Comparison of ENCODE assay signal across 8 cellular contexts in the genomic region with DNA sequence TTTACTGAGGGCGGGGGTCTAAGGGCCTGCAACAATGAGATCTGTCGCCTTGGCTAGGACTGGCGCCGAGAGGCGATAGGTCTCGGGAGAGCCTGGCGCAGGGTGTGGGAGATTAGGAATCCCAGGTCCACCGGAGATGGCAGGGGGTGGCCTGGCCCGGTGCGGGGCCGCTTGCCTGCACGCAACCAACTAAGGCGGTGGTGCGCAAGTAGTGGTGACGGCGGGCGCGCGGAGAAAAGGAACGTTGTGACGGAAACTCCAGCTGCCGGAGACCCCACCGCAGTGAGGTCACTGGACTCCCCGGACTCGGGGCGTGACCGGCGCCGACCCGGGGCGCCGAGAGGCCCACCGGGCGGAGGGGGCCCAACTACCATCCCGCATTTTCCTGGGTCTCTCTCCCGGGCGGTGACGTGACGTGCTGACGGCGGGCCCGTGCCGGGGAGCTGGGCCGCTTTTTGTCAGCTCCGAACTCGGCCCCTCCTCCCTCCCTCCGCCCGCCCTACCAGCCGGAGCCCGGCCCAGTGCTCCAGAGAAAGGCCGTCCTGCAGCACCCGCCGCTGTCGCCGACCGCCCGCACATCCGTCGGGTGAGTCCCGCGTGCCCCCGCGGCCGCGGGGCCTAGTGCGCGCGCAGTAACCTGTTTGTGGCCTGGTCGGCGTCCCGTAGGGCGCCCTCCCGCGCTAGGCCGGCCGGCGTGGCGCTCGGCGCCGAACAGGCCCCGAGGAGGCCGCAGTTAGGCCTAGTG. TPM values are rescaled to one million over a fixed set of nuclear protein-coding genes. Genes with fewer than 3 reads are reported as not detected.
DNase-seq lines count a peak whose midpoint lies in the region; ATAC-seq and TF ChIP-seq lines count a peak whose summit lies in the region.

A gene (plus strand): TSS at position 521 of the 745 bp plus-strand sequence. CDS start 18,556 bp downstream, outside the sequence.

- CTCF ChIA-PET in activated B cell treated with CpG ODN at 0.5 μM for 24 hours (lab: Charles Lee) = no interaction called here

- intact Hi-C loops in activated B cell treated with CpG ODN at 0.5 μM for 24 hours (cut with micrococcal nuclease) = loop anchor here (1.0 to 5.0 kb wide), 3 partner anchors 37 to 94 kb away; a partner anchor contains a TSS

- H3K4me1 Mint-ChIP-seq in activated B cell treated with CpG ODN at 0.5 μM for 24 hours (peaks cover 25% of the 10 kb centered on the region), nephron progenitor cell (no peaks in the 10 kb centered on the region)

- ATAC-seq in HG03280 (IDR thresholded peaks at IDR 0.05; ENCODE audit: unreplicated experiment) (peak; percentile 31), activated B cell treated with CpG ODN at 0.5 μM for 24 hours (ENCODE audit: low read depth) (peak; percentile 38)

- H3K36me3 Mint-ChIP-seq in activated B cell treated with CpG ODN at 0.5 μM for 24 hours (ENCODE audit: low read depth) (peaks cover 23% of the 10 kb centered on the region), nephron progenitor cell (ENCODE audit: low read depth) (no peaks in the 10 kb centered on the region)

- TF ChIP-seq CTCF in activated B cell treated with CpG ODN at 0.5 μM for 24 hours (IDR thresholded peaks at IDR 0.05) (no peak), nephron progenitor cell (IDR thresholded peaks at IDR 0.05) (no peak)

- DNase-seq in GF-D8 (lab: John Stamatoyannopoulos, UW) = peak; percentile 25
- peak; percentile 63 for DNase-seq in activated B cell treated with CpG ODN at 0.5 μM for 24 hours
- peak; percentile 58 for DNase-seq in fibroblast of peridontal ligament (ENCODE audit: extremely low read depth)
- peak; percentile 35 to 48 for DNase-seq in stimulated activated CD4-positive, alpha-beta T cell treated with anti-CD3 and anti-CD28 coated beads, Interleukin-12 subunit alpha, Interleukin-12 subunit beta, amount 100 ng/mL, for 24 hours (ENCODE audit: low read depth in 2 of 2)
- DNase-seq in activated gamma-delta T cell treated with Interleukin-2 at 50 U/mL for 16 hours = no peak
- DNase-seq in DMS114 treated with DMSO at 0.1 percent for 48 hours (lab: John Stamatoyannopoulos, UW; ENCODE audit: unreplicated experiment) = no peak
- DNase-seq in nephron progenitor cell = no peak

- H3K27ac Mint-ChIP-seq in activated B cell treated with CpG ODN at 0.5 μM for 24 hours = peak within 1 kb of the TSS; percentile 99
- H3K27ac Mint-ChIP-seq in nephron progenitor cell = no peak within 1 kb of the TSS

- H3K9me3 Mint-ChIP-seq in activated B cell treated with CpG ODN at 0.5 μM for 24 hours = no peaks in the 10 kb centered on the region
- no peaks in the 10 kb centered on the region for H3K9me3 Mint-ChIP-seq in nephron progenitor cell

- H3K4me3 Mint-ChIP-seq in activated B cell treated with CpG ODN at 0.5 μM for 24 hours = peak within 1 kb of the TSS; percentile 93
- H3K4me3 Mint-ChIP-seq in nephron progenitor cell = no peak within 1 kb of the TSS

- POLR2A ChIA-PET in activated B cell treated with CpG ODN at 0.5 μM for 24 hours (lab: Charles Lee) = interaction anchor here (0.5 to 1.2 kb wide), 7 partner anchors 13 to 113 kb away, joined by 3 to 8 read pairs (median 4); no protein-coding TSS in a partner anchor

- H3K27me3 Mint-ChIP-seq in activated B cell treated with CpG ODN at 0.5 μM for 24 hours (no peaks in the 10 kb centered on the region), nephron progenitor cell (ENCODE audit: low read depth, poor library complexity) (no peaks in the 10 kb centered on the region)

RNA-seq across cellular contexts. Expression of the gene that starts here (rescaled TPM):
- total RNA-seq in activated B cell treated with CpG ODN at 0.5 μM for 24 hours = 24.1 and 25.8 TPM in 2 replicates

Comparison
In these comparisons a context has a peak if more than half of its experiments do, and no peak if none do; other contexts are left out.
1. DNase-seq: peak in GF-D8 (single experiment), activated B cell treated with CpG ODN at 0.5 μM for 24 hours (single experiment), fibroblast of peridontal ligament (single experiment) and stimulated activated CD4-positive, alpha-beta T cell treated with anti-CD3 and anti-CD28 coated beads, Interleukin-12 subunit alpha, Interleukin-12 subunit beta, amount 100 ng/mL, for 24 hours (2 of 2); none in activated gamma-delta T cell treated with Interleukin-2 at 50 U/mL for 16 hours (single experiment), DMS114 treated with DMSO at 0.1 percent for 48 hours (single experiment) and nephron progenitor cell (single experiment).